ENCODE assay signal across 1 cellular context in genomic region chr4:157220026-157220881, GRCh38.
TF ChIP-seq lines count a peak whose summit lies in the region.

TSS of gene GRIA2 (plus strand) at chr4:157220728. CDS start at chr4:157221043, 315 bp downstream.

TF ChIP-seq in HepG2, 621 proteins besides CTCF, POLR2A, EP300 and RAD21 (continued from another document):
- TF ChIP-seq ZNF235 (CRISPR knock-in tag; IDR thresholded peaks at IDR 0.05; ENCODE audit: borderline replicate concordance) (no peak), CHCHD3 (CRISPR knock-in tag; IDR thresholded peaks at IDR 0.05) (peak; percentile 91), SRY (CRISPR knock-in tag; IDR thresholded peaks at IDR 0.05) (peak; percentile 90; the same call in 1 of the 2 replicates), AGO2 (optimal IDR thresholded peaks at IDR 0.05; ENCODE audit: low read depth, low read length) (no peak)
- TF ChIP-seq, protein P1, sequence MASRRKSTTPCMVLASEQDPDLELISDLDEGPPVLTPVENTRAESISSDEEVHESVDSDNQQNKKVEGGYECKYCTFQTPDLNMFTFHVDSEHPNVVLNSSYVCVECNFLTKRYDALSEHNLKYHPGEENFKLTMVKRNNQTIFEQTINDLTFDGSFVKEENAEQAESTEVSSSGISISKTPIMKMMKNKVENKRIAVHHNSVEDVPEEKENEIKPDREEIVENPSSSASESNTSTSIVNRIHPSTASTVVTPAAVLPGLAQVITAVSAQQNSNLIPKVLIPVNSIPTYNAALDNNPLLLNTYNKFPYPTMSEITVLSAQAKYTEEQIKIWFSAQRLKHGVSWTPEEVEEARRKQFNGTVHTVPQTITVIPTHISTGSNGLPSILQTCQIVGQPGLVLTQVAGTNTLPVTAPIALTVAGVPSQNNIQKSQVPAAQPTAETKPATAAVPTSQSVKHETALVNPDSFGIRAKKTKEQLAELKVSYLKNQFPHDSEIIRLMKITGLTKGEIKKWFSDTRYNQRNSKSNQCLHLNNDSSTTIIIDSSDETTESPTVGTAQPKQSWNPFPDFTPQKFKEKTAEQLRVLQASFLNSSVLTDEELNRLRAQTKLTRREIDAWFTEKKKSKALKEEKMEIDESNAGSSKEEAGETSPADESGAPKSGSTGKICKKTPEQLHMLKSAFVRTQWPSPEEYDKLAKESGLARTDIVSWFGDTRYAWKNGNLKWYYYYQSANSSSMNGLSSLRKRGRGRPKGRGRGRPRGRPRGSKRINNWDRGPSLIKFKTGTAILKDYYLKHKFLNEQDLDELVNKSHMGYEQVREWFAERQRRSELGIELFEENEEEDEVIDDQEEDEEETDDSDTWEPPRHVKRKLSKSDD (CRISPR knock-in tag; IDR thresholded peaks at IDR 0.05; ENCODE audit: low read depth) = peak; percentile 62; the same call in 1 of the 2 replicates
TF ChIP-seq in HepG2: peak in this region for 199.
